Comparison of ENCODE assay signal across 24 cellular contexts in the genomic region with DNA sequence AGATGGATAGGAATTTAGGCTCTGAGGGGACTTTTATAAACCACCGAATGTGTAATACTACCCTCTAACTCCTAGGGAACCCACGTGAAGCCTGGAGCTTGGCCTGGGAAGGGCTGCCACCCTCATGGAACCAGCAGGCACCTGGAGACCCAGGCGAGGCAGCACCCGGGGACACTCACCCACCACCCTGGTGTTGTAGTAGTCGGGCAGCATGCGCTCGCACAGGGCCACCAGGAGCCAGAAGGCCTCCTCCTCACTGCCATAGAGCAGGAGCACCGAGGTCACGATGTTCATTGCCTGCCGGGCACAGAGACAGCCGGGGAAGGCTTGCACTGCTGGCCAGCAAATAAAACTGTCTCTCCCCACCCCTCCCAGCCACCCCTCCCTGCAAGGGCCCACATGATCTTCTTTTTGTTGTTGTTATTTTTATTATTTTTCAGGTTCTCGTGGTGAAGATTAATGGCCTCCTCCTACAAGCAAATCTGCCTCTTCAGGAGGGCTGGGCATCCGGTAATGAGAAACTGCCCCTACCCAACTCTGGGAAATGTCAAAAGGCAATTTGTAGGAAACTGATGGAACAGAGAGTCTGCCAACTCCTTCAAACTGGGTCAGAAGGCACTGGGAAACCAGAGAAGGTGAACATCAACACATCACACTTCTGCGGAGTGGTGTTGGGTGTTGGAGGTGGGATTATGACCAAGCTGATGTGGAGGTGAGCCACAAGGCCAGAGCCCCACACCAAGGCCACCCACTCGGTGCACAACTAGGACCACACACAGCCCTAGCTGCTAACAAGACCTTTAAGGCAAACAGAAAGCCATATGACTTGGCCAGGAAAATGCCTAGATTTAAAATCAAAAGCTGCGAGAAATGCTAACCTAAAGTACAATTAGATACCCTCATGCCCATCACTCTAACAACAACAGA.
"Had no signal": no experiment of that assay in that cellular context is flagged by ENCODE, and none has a peak within 500 bp of the region (broad histone marks: within the 10 kb centered on the region; RNA-seq: fewer than 3 reads in every experiment).

No MANE protein-coding gene starts in this region.

- H3K9me3 ChIP-seq: body of pancreas, esophagus muscularis mucosa, gastroesophageal sphincter, neutrophil, sigmoid colon, upper lobe of right lung had no signal

- H3K9ac ChIP-seq: parathyroid adenoma had no signal

- DNase-seq: activated CD4-positive, alpha-beta T cell treated with anti-CD3 and anti-CD28 coated beads for 1 hour; activated CD4-positive, alpha-beta T cell treated with anti-CD3 and anti-CD28 coated beads, Interleukin-2, amount 50 U/mL, for 1 hour; activated CD8-positive, alpha-beta T cell treated with anti-CD3 and anti-CD28 coated beads, Interleukin-2, amount 10 ng/mL, durations not matched to agents 7 days and 5 days; activated gamma-delta T cell; anterior cingulate cortex; body of pancreas; dermis blood vessel endothelial cell; effector memory CD4-positive, alpha-beta T cell; head of caudate nucleus; left ventricle myocardium superior; sigmoid colon; stimulated activated CD4-positive, alpha-beta T cell treated with anti-CD3 and anti-CD28 coated beads, Interleukin-4, amount 100 ng/mL, for 1 hour; stimulated activated naive CD4-positive, alpha-beta T cell treated with Interleukin-2 at 50 U/mL for 16 hours; T-helper 1 cell; T-helper 9 cell; upper lobe of right lung had no signal

- H3K9me3 Mint-ChIP-seq: activated naive CD4-positive, alpha-beta T cell treated with anti-CD3 and anti-CD28 coated beads, Interleukin-2, amount 50 U/mL, for 24 hours; activated T-helper 1 cell treated with anti-CD3 and anti-CD28 coated beads, Interleukin-12 subunit alpha, Interleukin-12 subunit beta, Interleukin-2, Interleukin-4 antibody, amounts not matched to agents 30 ng/mL and 10 ng/mL and 1 ng/mL, durations not matched to agents 14 hours and 24 hours and 36 hours; natural killer cell treated with Interleukin-12 subunit alpha and Interleukin-12 subunit beta and Interleukin-15 and Interleukin-18, amount 100 ng/mL, for 72 hours had no signal

- H3K4me1 ChIP-seq: body of pancreas, gastroesophageal sphincter, parathyroid adenoma, sigmoid colon, upper lobe of right lung had no signal

- H3K27ac ChIP-seq: body of pancreas, cardiac muscle cell, esophagus muscularis mucosa, gastroesophageal sphincter, neutrophil, parathyroid adenoma, sigmoid colon, upper lobe of right lung had no signal

- H3K27ac Mint-ChIP-seq: activated CD8-positive, alpha-beta T cell treated with anti-CD3 and anti-CD28 coated beads, Interleukin-2, amount 10 ng/mL, durations not matched to agents 7 days and 5 days; activated naive CD4-positive, alpha-beta T cell treated with anti-CD3 and anti-CD28 coated beads, Interleukin-2, amount 50 U/mL, for 24 hours; activated T-helper 1 cell treated with anti-CD3 and anti-CD28 coated beads, Interleukin-12 subunit alpha, Interleukin-12 subunit beta, Interleukin-2, Interleukin-4 antibody, amounts not matched to agents 30 ng/mL and 10 ng/mL and 1 ng/mL, durations not matched to agents 14 hours and 24 hours and 36 hours; natural killer cell treated with Interleukin-12 subunit alpha and Interleukin-12 subunit beta and Interleukin-15 and Interleukin-18, amount 100 ng/mL, for 72 hours had no signal

- H3K4me1 Mint-ChIP-seq: activated naive CD4-positive, alpha-beta T cell treated with anti-CD3 and anti-CD28 coated beads, Interleukin-2, amount 50 U/mL, for 24 hours had no signal

- H3K27me3 ChIP-seq: body of pancreas, cardiac muscle cell, esophagus muscularis mucosa, gastroesophageal sphincter, neutrophil, sigmoid colon, upper lobe of right lung had no signal

- H3K4me3 ChIP-seq: body of pancreas, cardiac muscle cell, esophagus muscularis mucosa, gastroesophageal sphincter, sigmoid colon, upper lobe of right lung had no signal

- H2AFZ ChIP-seq: parathyroid adenoma had no signal

- H3K4me3 Mint-ChIP-seq: activated CD8-positive, alpha-beta T cell treated with anti-CD3 and anti-CD28 coated beads, Interleukin-2, amount 10 ng/mL, durations not matched to agents 7 days and 5 days; activated naive CD4-positive, alpha-beta T cell treated with anti-CD3 and anti-CD28 coated beads, Interleukin-2, amount 50 U/mL, for 24 hours; activated T-helper 1 cell treated with anti-CD3 and anti-CD28 coated beads, Interleukin-12 subunit alpha, Interleukin-12 subunit beta, Interleukin-2, Interleukin-4 antibody, amounts not matched to agents 30 ng/mL and 10 ng/mL and 1 ng/mL, durations not matched to agents 14 hours and 24 hours and 36 hours; natural killer cell treated with Interleukin-12 subunit alpha and Interleukin-12 subunit beta and Interleukin-15 and Interleukin-18, amount 100 ng/mL, for 72 hours had no signal

- ATAC-seq: activated CD8-positive, alpha-beta T cell treated with anti-CD3 and anti-CD28 coated beads, Interleukin-2, amount 10 ng/mL, durations not matched to agents 7 days and 5 days; body of pancreas; gastroesophageal sphincter; left ventricle myocardium superior; natural killer cell treated with Interleukin-12 subunit alpha and Interleukin-12 subunit beta and Interleukin-15 and Interleukin-18, amount 100 ng/mL, for 72 hours; upper lobe of right lung had no signal
